In the genomic region with DNA sequence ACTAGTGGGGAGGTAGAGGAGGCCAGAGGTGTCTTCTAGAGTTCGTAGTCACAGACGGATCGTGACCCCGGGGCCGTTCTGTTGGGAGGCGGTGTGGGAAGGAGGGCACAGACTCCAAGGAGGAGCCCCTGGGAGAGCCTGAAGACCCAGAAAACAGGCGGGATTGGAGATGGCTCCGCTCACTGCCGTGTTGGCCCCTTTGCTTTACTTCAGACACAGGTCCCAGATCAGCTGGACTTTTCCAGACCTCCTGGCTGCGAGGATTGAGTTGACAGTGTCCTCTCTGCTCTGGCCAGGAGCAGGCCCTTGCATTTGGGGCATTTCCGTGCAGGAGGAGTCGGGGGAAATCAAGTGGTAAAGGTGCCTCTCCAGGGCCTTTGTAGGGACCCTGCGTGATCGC, we compare ENCODE assay signal across 1 cellular context.
TF ChIP-seq lines count a peak whose summit lies in the region.

No MANE protein-coding gene starts in this region.

TF ChIP-seq in K562, 482 proteins besides CTCF, POLR2A, EP300 and RAD21 (continued from another document):
- TF ChIP-seq, protein P1, sequence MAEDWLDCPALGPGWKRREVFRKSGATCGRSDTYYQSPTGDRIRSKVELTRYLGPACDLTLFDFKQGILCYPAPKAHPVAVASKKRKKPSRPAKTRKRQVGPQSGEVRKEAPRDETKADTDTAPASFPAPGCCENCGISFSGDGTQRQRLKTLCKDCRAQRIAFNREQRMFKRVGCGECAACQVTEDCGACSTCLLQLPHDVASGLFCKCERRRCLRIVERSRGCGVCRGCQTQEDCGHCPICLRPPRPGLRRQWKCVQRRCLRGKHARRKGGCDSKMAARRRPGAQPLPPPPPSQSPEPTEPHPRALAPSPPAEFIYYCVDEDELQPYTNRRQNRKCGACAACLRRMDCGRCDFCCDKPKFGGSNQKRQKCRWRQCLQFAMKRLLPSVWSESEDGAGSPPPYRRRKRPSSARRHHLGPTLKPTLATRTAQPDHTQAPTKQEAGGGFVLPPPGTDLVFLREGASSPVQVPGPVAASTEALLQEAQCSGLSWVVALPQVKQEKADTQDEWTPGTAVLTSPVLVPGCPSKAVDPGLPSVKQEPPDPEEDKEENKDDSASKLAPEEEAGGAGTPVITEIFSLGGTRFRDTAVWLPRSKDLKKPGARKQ (CRISPR knock-in tag; IDR thresholded peaks at IDR 0.05): no peak
- TF ChIP-seq, protein P2, sequence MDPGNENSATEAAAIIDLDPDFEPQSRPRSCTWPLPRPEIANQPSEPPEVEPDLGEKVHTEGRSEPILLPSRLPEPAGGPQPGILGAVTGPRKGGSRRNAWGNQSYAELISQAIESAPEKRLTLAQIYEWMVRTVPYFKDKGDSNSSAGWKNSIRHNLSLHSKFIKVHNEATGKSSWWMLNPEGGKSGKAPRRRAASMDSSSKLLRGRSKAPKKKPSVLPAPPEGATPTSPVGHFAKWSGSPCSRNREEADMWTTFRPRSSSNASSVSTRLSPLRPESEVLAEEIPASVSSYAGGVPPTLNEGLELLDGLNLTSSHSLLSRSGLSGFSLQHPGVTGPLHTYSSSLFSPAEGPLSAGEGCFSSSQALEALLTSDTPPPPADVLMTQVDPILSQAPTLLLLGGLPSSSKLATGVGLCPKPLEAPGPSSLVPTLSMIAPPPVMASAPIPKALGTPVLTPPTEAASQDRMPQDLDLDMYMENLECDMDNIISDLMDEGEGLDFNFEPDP (CRISPR knock-in tag; IDR thresholded peaks at IDR 0.05): no peak
- TF ChIP-seq, protein P3, sequence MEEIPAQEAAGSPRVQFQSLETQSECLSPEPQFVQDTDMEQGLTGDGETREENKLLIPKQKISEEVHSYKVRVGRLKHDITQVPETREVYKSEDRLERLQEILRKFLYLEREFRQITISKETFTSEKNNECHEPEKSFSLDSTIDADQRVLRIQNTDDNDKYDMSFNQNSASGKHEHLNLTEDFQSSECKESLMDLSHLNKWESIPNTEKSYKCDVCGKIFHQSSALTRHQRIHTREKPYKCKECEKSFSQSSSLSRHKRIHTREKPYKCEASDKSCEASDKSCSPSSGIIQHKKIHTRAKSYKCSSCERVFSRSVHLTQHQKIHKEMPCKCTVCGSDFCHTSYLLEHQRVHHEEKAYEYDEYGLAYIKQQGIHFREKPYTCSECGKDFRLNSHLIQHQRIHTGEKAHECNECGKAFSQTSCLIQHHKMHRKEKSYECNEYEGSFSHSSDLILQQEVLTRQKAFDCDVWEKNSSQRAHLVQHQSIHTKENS (CRISPR knock-in tag; IDR thresholded peaks at IDR 0.05): no peak
